27 cellular contexts compared by ENCODE assay signal in genomic region chr17:62576382-62576781, GRCh38.
"Had no signal": no experiment of that assay in that cellular context is flagged by ENCODE, and none has a peak within 500 bp of the region (broad histone marks: within the 10 kb centered on the region; RNA-seq: fewer than 3 reads in every experiment).

No MANE protein-coding gene starts in this region.

- H3K9me3 ChIP-seq: esophagus muscularis mucosa, gastrocnemius medialis, heart left ventricle had no signal

- H3K27ac ChIP-seq: brain microvascular endothelial cell, esophagus muscularis mucosa, foreskin keratinocyte, gastrocnemius medialis, heart left ventricle had no signal

- DNase-seq: activated CD4-positive, alpha-beta T cell treated with anti-CD3 and anti-CD28 coated beads for 4 hours; activated CD4-positive, alpha-beta T cell treated with anti-CD3 and anti-CD28 coated beads, Interleukin-2, amount 50 U/mL, for 1 hour; activated CD4-positive, alpha-beta T cell treated with anti-CD3 and anti-CD28 coated beads, Interleukin-2, amount 50 U/mL, for 48 hours; activated CD4-positive, CD25-positive, alpha-beta regulatory T cell; activated CD4-positive, CD25-positive, alpha-beta regulatory T cell treated with anti-CD3 and anti-CD28 coated beads, Interleukin-2, amount 50 U/mL, for 72 hours; activated CD8-positive, alpha-beta memory T cell treated with anti-CD3 and anti-CD28 coated beads for 24 hours; activated CD8-positive, alpha-beta T cell treated with anti-CD3 and anti-CD28 coated beads for 36 hours; activated effector memory CD4-positive, alpha-beta T cell treated with Interleukin-2 at 50 U/mL for 16 hours; activated gamma-delta T cell treated with Interleukin-2 at 50 U/mL for 16 hours; activated naive CD4-positive, alpha-beta T cell treated with anti-CD3 and anti-CD28 coated beads, Interleukin-2, amount 50 U/mL, for 16 hours; activated naive CD4-positive, alpha-beta T cell treated with Interleukin-2 at 50 U/mL for 16 hours; amniotic stem cell; anterior cingulate cortex; brain microvascular endothelial cell; cortex of kidney; dermis blood vessel endothelial cell; effector CD4-positive, alpha-beta T cell; effector memory CD8-positive, alpha-beta T cell; erythroblast; foreskin keratinocyte; gastrocnemius medialis; glutamatergic neuron; heart left ventricle; T-helper 2 cell had no signal

- H3K27ac Mint-ChIP-seq: activated CD8-positive, alpha-beta T cell treated with anti-CD3 and anti-CD28 coated beads for 36 hours; activated naive CD8-positive, alpha-beta T cell; activated T-helper 1 cell treated with anti-CD3 and anti-CD28 coated beads, Interleukin-12 subunit alpha, Interleukin-12 subunit beta, Interleukin-2, Interleukin-4 antibody, amounts not matched to agents 30 ng/mL and 10 ng/mL and 1 ng/mL, durations not matched to agents 14 hours and 24 hours and 36 hours had no signal

- H3K4me3 ChIP-seq: esophagus muscularis mucosa, gastrocnemius medialis, heart left ventricle had no signal

- ATAC-seq: activated CD8-positive, alpha-beta T cell treated with anti-CD3 and anti-CD28 coated beads for 36 hours; effector memory CD8-positive, alpha-beta T cell; foreskin keratinocyte; gastrocnemius medialis; heart left ventricle had no signal

- H3K4me3 Mint-ChIP-seq: activated CD8-positive, alpha-beta T cell treated with anti-CD3 and anti-CD28 coated beads for 36 hours; activated naive CD8-positive, alpha-beta T cell; activated T-helper 1 cell treated with anti-CD3 and anti-CD28 coated beads, Interleukin-12 subunit alpha, Interleukin-12 subunit beta, Interleukin-2, Interleukin-4 antibody, amounts not matched to agents 30 ng/mL and 10 ng/mL and 1 ng/mL, durations not matched to agents 14 hours and 24 hours and 36 hours; effector memory CD8-positive, alpha-beta T cell had no signal

- H3K27me3 ChIP-seq: brain microvascular endothelial cell, esophagus muscularis mucosa, foreskin keratinocyte, gastrocnemius medialis, heart left ventricle had no signal

- H3K9me3 Mint-ChIP-seq: activated CD8-positive, alpha-beta T cell treated with anti-CD3 and anti-CD28 coated beads for 36 hours; activated T-helper 1 cell treated with anti-CD3 and anti-CD28 coated beads, Interleukin-12 subunit alpha, Interleukin-12 subunit beta, Interleukin-2, Interleukin-4 antibody, amounts not matched to agents 30 ng/mL and 10 ng/mL and 1 ng/mL, durations not matched to agents 14 hours and 24 hours and 36 hours; effector memory CD8-positive, alpha-beta T cell had no signal

- H3K27me3 Mint-ChIP-seq: activated CD8-positive, alpha-beta T cell treated with anti-CD3 and anti-CD28 coated beads for 36 hours; activated naive CD8-positive, alpha-beta T cell; effector memory CD8-positive, alpha-beta T cell had no signal
